Comparison of ENCODE assay signal across 19 cellular contexts in the genomic region with DNA sequence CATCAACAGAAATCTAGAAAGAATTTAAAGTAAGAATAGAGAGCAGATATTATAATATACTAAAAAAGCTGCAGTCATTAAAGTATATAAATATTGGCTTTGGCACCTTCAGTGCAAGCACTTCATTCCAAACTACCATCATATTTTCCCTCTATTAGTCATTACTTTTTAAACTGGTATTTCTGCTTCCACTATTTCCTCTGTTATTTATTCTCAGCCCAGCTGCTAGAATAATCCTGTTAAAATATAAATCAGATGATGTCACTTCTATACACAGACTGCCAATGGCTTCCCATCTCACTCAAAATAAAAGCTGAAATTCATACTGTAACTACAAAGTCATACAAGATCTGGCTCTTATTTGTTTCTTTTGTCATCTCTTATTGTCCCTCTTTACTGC.
"Had no signal": no experiment of that assay in that cellular context is flagged by ENCODE, and none has a peak within 500 bp of the region (broad histone marks: within the 10 kb centered on the region; RNA-seq: fewer than 3 reads in every experiment).

No MANE protein-coding gene starts in this region.

- H3K9me3 ChIP-seq: adrenal gland, heart left ventricle, ovary, tibial artery had no signal

- H3K27me3 ChIP-seq: adrenal gland, brain microvascular endothelial cell, heart left ventricle, neural progenitor cell, ovary, tibial artery had no signal

- H3K36me3 ChIP-seq: adrenal gland, brain microvascular endothelial cell, heart left ventricle, neural progenitor cell, ovary, tibial artery had no signal

- H3K27ac ChIP-seq: adrenal gland, brain microvascular endothelial cell, epithelial cell of prostate, heart left ventricle, neural progenitor cell, ovary, tibial artery had no signal

- H3K4me3 ChIP-seq: adrenal gland, heart left ventricle, neural progenitor cell, ovary, tibial artery had no signal

- H3K4me1 ChIP-seq: adrenal gland, heart left ventricle, neural progenitor cell had no signal

- ATAC-seq: heart left ventricle; left colon; stimulated activated naive B cell treated with anti-CD40 and anti-IgM and Interleukin-4, amounts not matched to agents 10 μg/mL and 1 μg/mL and 100 μg/mL, for 72 hours had no signal

- DNase-seq: activated CD4-positive, alpha-beta T cell treated with anti-CD3 and anti-CD28 coated beads, Interleukin-2, amount 50 U/mL, for 48 hours; activated CD4-positive, CD25-positive, alpha-beta regulatory T cell treated with anti-CD3 and anti-CD28 coated beads, Interleukin-2, amount 50 U/mL, for 72 hours; activated naive CD4-positive, alpha-beta T cell treated with anti-CD3 and anti-CD28 coated beads, Interleukin-2, amount 50 U/mL, for 16 hours; adrenal gland; brain microvascular endothelial cell; effector memory CD4-positive, alpha-beta T cell; heart left ventricle; immature natural killer cell; left colon; midbrain; naive B cell; ovary; stimulated activated CD4-positive, alpha-beta T cell treated with anti-CD3 and anti-CD28 coated beads, Interleukin-4, amount 100 ng/mL, for 1 hour; stimulated activated naive B cell treated with anti-CD40 and anti-IgM and Interleukin-4, amounts not matched to agents 10 μg/mL and 1 μg/mL and 100 μg/mL, for 72 hours; T-helper 1 cell; T1000; tibial artery had no signal
